Comparison of ENCODE assay signal across 1 cellular context in genomic region chr11:47407746-47408590, GRCh38.
A peak's percentile ranks its signal among the peaks of the same experiment; 100 is the strongest.
TF ChIP-seq lines count a peak whose summit lies in the region.

TSS of gene SLC39A13 (plus strand) at chr11:47408590. CDS start at chr11:47410095, 1,505 bp downstream.

TF ChIP-seq in GM12878, 131 proteins besides CTCF, POLR2A, EP300 and RAD21 (continued from another document and continues in another):
- TF ChIP-seq MYC (IDR thresholded peaks at IDR 0.05; ENCODE audit: insufficient read depth, insufficient read length, insufficient replicate concordance, low read length, severe bottlenecking) (peak; percentile 78), SMAD1 (IDR thresholded peaks at IDR 0.05; ENCODE audit: low read depth, partially characterized antibody) (no peak), YBX1 (IDR thresholded peaks at IDR 0.05) (no peak), CBX5 (IDR thresholded peaks at IDR 0.05; ENCODE audit: low read depth) (peak; percentile 93), ATF7 (IDR thresholded peaks at IDR 0.05; ENCODE audit: low read depth) (peak; percentile 66), PBX3 (IDR thresholded peaks at IDR 0.05; ENCODE audit: insufficient replicate concordance, low read depth, low read length) (no peak), RELA (IDR thresholded peaks at IDR 0.05; ENCODE audit: borderline replicate concordance, partially characterized antibody) (peak; percentile 94), NR2F1 (conservative IDR thresholded peaks at IDR 0.05) (peak; percentile 89), BMI1 (IDR thresholded peaks at IDR 0.05; ENCODE audit: borderline replicate concordance) (no peak), BCL11A (IDR thresholded peaks at IDR 0.05; ENCODE audit: low read depth, low read length) (0 out of 2 replicates have a peak, but pooled peaks have one; percentile 10), FOXM1 (IDR thresholded peaks at IDR 0.05; ENCODE audit: low read depth, low read length) (peak; percentile 41; the same call in 1 of the 2 replicates), SP1 (IDR thresholded peaks at IDR 0.05; ENCODE audit: low read depth, low read length) (no peak), RB1 (IDR thresholded peaks at IDR 0.05; ENCODE audit: borderline replicate concordance) (peak; percentile 97), PKNOX1 (IDR thresholded peaks at IDR 0.05) (peak; percentile 33; the same call in 1 of the 2 replicates), ZNF622 (IDR thresholded peaks at IDR 0.05) (no peak), RELB (IDR thresholded peaks at IDR 0.05; ENCODE audit: low read depth) (peak; percentile 88), IRF4 (IDR thresholded peaks at IDR 0.05; ENCODE audit: low read depth, low read length) (no peak), YY1 (IDR thresholded peaks at IDR 0.05; ENCODE audit: low read depth, low read length) (peak; percentile 85; the same call in 1 of the 2 replicates), SPI1 (IDR thresholded peaks at IDR 0.05; ENCODE audit: borderline replicate concordance, insufficient read depth, low read depth, low read length) (peak; percentile 96), HDAC2 (IDR thresholded peaks at IDR 0.05) (no peak), EZH2 (IDR thresholded peaks at IDR 0.05; ENCODE audit: borderline replicate concordance, control insufficient read depth, low read depth, low read length) (no peak), PAX8 (IDR thresholded peaks at IDR 0.05) (no peak), ATF2 (IDR thresholded peaks at IDR 0.05; ENCODE audit: low read length) (no peak; the same call in 1 of the 2 replicates), PML (IDR thresholded peaks at IDR 0.05; ENCODE audit: low read length) (no peak; the same call in 1 of the 2 replicates), WRNIP1 (IDR thresholded peaks at IDR 0.05; ENCODE audit: borderline replicate concordance, low read depth, low read length) (0 out of 2 replicates have a peak, but pooled peaks have one; percentile 61), RFX5 (IDR thresholded peaks at IDR 0.05; ENCODE audit: low read depth, low read length) (no peak; the same call in 1 of the 2 replicates), NKRF (conservative IDR thresholded peaks at IDR 0.05) (peak; percentile 82), JUND (IDR thresholded peaks at IDR 0.05; ENCODE audit: low read depth, low read length) (peak; percentile 49; the same call in 1 of the 2 replicates), NR2C2 (IDR thresholded peaks at IDR 0.05; ENCODE audit: borderline replicate concordance, control insufficient read depth, insufficient read length, low read depth) (no peak), SUPT20H (IDR thresholded peaks at IDR 0.05; ENCODE audit: borderline replicate concordance, control insufficient read depth, low read depth, low read length) (no peak), ASH2L (IDR thresholded peaks at IDR 0.05; ENCODE audit: borderline replicate concordance, low read depth) (peak; percentile 41; the same call in 1 of the 2 replicates), HCFC1 (IDR thresholded peaks at IDR 0.05; ENCODE audit: low read length) (peak; percentile 92), RBBP5 (conservative IDR thresholded peaks at IDR 0.05) (no peak), IKZF1 (conservative IDR thresholded peaks at IDR 0.05) (peak; percentile 100), TCF7 (IDR thresholded peaks at IDR 0.05; ENCODE audit: borderline replicate concordance) (no peak), NFXL1 (IDR thresholded peaks at IDR 0.05; ENCODE audit: borderline replicate concordance) (peak; percentile 100), RAD51 (IDR thresholded peaks at IDR 0.05) (no peak), PRDM15 (CRISPR knock-in tag; IDR thresholded peaks at IDR 0.05) (no peak), GATAD2B (conservative IDR thresholded peaks at IDR 0.05; ENCODE audit: low read depth) (peak; percentile 100), ZNF217 (IDR thresholded peaks at IDR 0.05) (peak; percentile 87), USF1 (IDR thresholded peaks at IDR 0.05; ENCODE audit: borderline replicate concordance, extremely low read length, insufficient read depth, low read depth, low read length) (no peak), ESRRA (IDR thresholded peaks at IDR 0.05; ENCODE audit: low read length) (0 out of 2 replicates have a peak, but pooled peaks have one; percentile 46), NRF1 (conservative IDR thresholded peaks at IDR 0.05; ENCODE audit: low read depth, low read length) (no peak; the same call in 1 of the 2 replicates), DPF2 (IDR thresholded peaks at IDR 0.05) (peak; percentile 99), ZNF274 (IDR thresholded peaks at IDR 0.05; ENCODE audit: insufficient read depth, insufficient read length) (no peak)
- TF ChIP-seq, protein P1, sequence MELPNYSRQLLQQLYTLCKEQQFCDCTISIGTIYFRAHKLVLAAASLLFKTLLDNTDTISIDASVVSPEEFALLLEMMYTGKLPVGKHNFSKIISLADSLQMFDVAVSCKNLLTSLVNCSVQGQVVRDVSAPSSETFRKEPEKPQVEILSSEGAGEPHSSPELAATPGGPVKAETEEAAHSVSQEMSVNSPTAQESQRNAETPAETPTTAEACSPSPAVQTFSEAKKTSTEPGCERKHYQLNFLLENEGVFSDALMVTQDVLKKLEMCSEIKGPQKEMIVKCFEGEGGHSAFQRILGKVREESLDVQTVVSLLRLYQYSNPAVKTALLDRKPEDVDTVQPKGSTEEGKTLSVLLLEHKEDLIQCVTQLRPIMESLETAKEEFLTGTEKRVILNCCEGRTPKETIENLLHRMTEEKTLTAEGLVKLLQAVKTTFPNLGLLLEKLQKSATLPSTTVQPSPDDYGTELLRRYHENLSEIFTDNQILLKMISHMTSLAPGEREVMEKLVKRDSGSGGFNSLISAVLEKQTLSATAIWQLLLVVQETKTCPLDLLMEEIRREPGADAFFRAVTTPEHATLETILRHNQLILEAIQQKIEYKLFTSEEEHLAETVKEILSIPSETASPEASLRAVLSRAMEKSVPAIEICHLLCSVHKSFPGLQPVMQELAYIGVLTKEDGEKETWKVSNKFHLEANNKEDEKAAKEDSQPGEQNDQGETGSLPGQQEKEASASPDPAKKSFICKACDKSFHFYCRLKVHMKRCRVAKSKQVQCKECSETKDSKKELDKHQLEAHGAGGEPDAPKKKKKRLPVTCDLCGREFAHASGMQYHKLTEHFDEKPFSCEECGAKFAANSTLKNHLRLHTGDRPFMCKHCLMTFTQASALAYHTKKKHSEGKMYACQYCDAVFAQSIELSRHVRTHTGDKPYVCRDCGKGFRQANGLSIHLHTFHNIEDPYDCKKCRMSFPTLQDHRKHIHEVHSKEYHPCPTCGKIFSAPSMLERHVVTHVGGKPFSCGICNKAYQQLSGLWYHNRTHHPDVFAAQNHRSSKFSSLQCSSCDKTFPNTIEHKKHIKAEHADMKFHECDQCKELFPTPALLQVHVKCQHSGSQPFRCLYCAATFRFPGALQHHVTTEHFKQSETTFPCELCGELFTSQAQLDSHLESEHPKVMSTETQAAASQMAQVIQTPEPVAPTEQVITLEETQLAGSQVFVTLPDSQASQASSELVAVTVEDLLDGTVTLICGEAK (IDR thresholded peaks at IDR 0.05; ENCODE audit: borderline replicate concordance): peak; percentile 96
- TF ChIP-seq, protein P2, sequence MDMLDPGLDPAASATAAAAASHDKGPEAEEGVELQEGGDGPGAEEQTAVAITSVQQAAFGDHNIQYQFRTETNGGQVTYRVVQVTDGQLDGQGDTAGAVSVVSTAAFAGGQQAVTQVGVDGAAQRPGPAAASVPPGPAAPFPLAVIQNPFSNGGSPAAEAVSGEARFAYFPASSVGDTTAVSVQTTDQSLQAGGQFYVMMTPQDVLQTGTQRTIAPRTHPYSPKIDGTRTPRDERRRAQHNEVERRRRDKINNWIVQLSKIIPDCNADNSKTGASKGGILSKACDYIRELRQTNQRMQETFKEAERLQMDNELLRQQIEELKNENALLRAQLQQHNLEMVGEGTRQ (IDR thresholded peaks at IDR 0.05; ENCODE audit: borderline replicate concordance, low read depth, low read length): no peak
